12 cellular contexts compared by ENCODE assay signal in the genomic region with DNA sequence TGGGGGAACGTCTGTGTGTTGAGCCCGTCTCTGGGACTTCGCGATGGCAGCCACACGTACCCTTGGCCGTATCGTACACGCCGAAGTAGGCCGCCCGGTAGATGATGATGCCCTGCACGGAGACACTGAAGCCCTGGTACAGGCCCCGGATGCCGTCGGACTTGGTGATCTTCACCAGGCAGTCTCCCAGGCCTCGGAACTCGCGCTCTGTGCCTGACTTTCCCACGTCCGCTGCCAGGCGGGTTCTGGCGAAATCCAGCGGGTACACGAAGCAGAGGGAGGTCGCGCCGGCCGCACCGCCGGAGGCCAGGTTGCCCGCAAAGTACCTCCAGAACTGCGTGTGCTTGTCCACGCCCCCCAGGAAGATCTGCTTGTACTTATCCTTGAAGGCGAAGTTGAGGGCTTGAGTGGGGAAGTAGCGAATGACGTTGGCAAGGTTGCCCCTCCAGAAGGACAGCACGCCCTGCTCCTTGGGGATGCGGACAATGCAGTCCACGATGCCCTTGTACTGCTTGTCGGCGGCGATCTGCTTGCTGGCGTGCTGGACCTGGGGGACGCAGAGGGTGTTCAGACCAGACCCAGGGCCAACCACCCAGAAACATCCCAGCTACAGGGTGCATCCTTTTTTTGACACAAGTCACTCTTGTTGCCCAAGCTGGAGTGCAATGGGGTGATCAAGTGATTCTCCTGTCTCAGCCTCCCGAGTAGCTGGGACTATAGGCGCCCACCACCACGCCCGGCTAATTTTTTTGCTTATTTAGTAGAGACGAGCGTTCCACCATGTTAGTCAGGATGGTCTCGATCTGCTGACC. TPM values are rescaled to one million over a fixed set of nuclear protein-coding genes. Genes with fewer than 3 reads are reported as not detected.
DNase-seq lines count a peak whose midpoint lies in the region; TF ChIP-seq lines count a peak whose summit lies in the region.
"Had no signal": no experiment of that assay in that cellular context is flagged by ENCODE, and none has a peak within 500 bp of the region (broad histone marks: within the 10 kb centered on the region; RNA-seq: fewer than 3 reads in every experiment).

No MANE protein-coding gene starts in this region.

- no peak for TF ChIP-seq POLR2A in vagina (IDR thresholded peaks at IDR 0.05)

- H3K9me3 ChIP-seq in CD4-positive, alpha-beta memory T cell (ENCODE audit: control insufficient read depth in 1 of 2, low read length in 2 of 2) = no peaks in the 10 kb centered on the region
- H3K9me3 ChIP-seq in MG63 = no peaks in the 10 kb centered on the region
- no peaks in the 10 kb centered on the region for H3K9me3 ChIP-seq in neuronal stem cell (replicated peaks in 1 of 2; ENCODE audit: control insufficient read depth in 2 of 2, insufficient read depth in 1 of 2, low read depth in 1 of 2, low read length in 2 of 2)
- no peaks in the 10 kb centered on the region for H3K9me3 ChIP-seq in vagina

- peak overlapping the region in 4 of 7 donors; percentile 15 to 64 (median 32) for H3K27ac Mint-ChIP-seq in CD4-positive, alpha-beta memory T cell
- H3K27ac Mint-ChIP-seq in MCF 10A (ENCODE audit: low read depth, unreplicated experiment) = no peak overlapping the region

- H3K4me1 ChIP-seq in CD4-positive, alpha-beta memory T cell (ENCODE audit: insufficient read depth, low read length) = peaks cover 43% of the 10 kb centered on the region
- peaks cover 3 to 7% of the 10 kb centered on the region in 2 donors for H3K4me1 ChIP-seq in neuronal stem cell (ENCODE audit: control insufficient read depth in 2 of 2, insufficient read depth in 1 of 2, low read depth in 1 of 2, low read length in 2 of 2)
- peaks cover 35% of the 10 kb centered on the region for H3K4me1 ChIP-seq in vagina

- H4K91ac ChIP-seq in neuronal stem cell (ENCODE audit: low read depth, low read length, poor library complexity) = no peak overlapping the region

- CTCF ChIA-PET in CD4-positive, alpha-beta memory T cell (lab: Charles Lee; ENCODE audit: partially characterized antibody) = no interaction called here
- CTCF ChIA-PET in MCF 10A (lab: Yijun Ruan, JAX) = no interaction called here

- H2AK5ac ChIP-seq in neuronal stem cell (ENCODE audit: low read depth, low read length) = no peak overlapping the region

- H3K27me3 Mint-ChIP-seq in CD4-positive, alpha-beta memory T cell = no peaks in the 10 kb centered on the region
- no peaks in the 10 kb centered on the region for H3K27me3 Mint-ChIP-seq in MCF 10A (ENCODE audit: insufficient read depth, unreplicated experiment)

- H3K36me3 Mint-ChIP-seq in CD4-positive, alpha-beta memory T cell = peaks cover 40 to 52% of the 10 kb centered on the region in 2 donors
- H3K36me3 Mint-ChIP-seq in MCF 10A (ENCODE audit: insufficient read depth, unreplicated experiment) = peaks cover 87% of the 10 kb centered on the region

- no peak for TF ChIP-seq CTCF in MCF 10A (IDR thresholded peaks at IDR 0.05; ENCODE audit: unreplicated experiment)
- TF ChIP-seq CTCF in vagina (IDR thresholded peaks at IDR 0.05) = no peak

- H3K23ac ChIP-seq in neuronal stem cell (ENCODE audit: low read depth, low read length, poor library complexity) = peak overlapping the region; percentile 93

- H2BK5ac ChIP-seq in neuronal stem cell (ENCODE audit: low read length) = no peak overlapping the region

- H3K4me3 ChIP-seq in CD4-positive, alpha-beta memory T cell (ENCODE audit: low read length in 2 of 2) = no peak overlapping the region
- H3K4me3 ChIP-seq in MG63 (peak overlapping the region; percentile 97; the same call in 1 of the 2 replicates), neuronal stem cell (ENCODE audit: low read length in 2 of 2) (peak overlapping the region in 1 of 2 donors; percentile 55), vagina (no peak overlapping the region)

- H3K4me3 Mint-ChIP-seq in CD4-positive, alpha-beta memory T cell = peak overlapping the region in 5 of 8 donors; percentile 34 to 60 (median 46)
- H3K4me3 Mint-ChIP-seq in MCF 10A (ENCODE audit: unreplicated experiment) = peak overlapping the region; percentile 93

- H3K27ac ChIP-seq in CD4-positive, alpha-beta memory T cell (ENCODE audit: low read depth, low read length) = no peak overlapping the region
- H3K27ac ChIP-seq in neuronal stem cell (replicated peaks; ENCODE audit: low read length) (no peak overlapping the region), vagina (no peak overlapping the region)

- H3K9me3 Mint-ChIP-seq in CD4-positive, alpha-beta memory T cell = peaks cover 0 to 4% (median 0%) of the 10 kb centered on the region in 8 donors
- H3K9me3 Mint-ChIP-seq in MCF 10A (ENCODE audit: unreplicated experiment) = no peaks in the 10 kb centered on the region

- no peaks in the 10 kb centered on the region for H3K27me3 ChIP-seq in CD4-positive, alpha-beta memory T cell (ENCODE audit: insufficient read depth, low read length)
- H3K27me3 ChIP-seq in MG63 (no peaks in the 10 kb centered on the region), neuronal stem cell (ENCODE audit: control insufficient read depth in 3 of 3, insufficient read depth in 3 of 3, low read depth in 1 of 3, low read length in 3 of 3) (no peaks in the 10 kb centered on the region), vagina (no peaks in the 10 kb centered on the region)

- WGBS in neuronal stem cell (ENCODE audit: extremely low coverage in 2 of 2, insufficient read length in 2 of 2, insufficient replicate concordance in 1 of 2), 2 donors = no CpG with 5 or more reads among the region's 51 CpGs

- H3K9ac ChIP-seq in neuronal stem cell (ENCODE audit: low read depth, low read length, poor library complexity) = peak overlapping the region; percentile 44

- no peak overlapping the region for H4K8ac ChIP-seq in neuronal stem cell (ENCODE audit: low read depth, low read length)

- intact Hi-C loops in CD4-positive, alpha-beta memory T cell (cut with micrococcal nuclease) = no loop called here
- intact Hi-C loops in MCF 10A (cut with micrococcal nuclease) = no loop called here
- intact Hi-C loops in vagina (cut with DNase I) = no loop called here

- BruUV-seq in MCF 10A (replicated peaks; lab: Mats Ljungman, UMichigan) = no TSS peak

- H2BK12ac ChIP-seq in neuronal stem cell (ENCODE audit: low read length) = no peak overlapping the region

- H3K4me1 Mint-ChIP-seq in CD4-positive, alpha-beta memory T cell = peaks cover 6 to 42% (median 26%) of the 10 kb centered on the region in 4 donors
- H3K4me1 Mint-ChIP-seq in MCF 10A (ENCODE audit: insufficient read depth, unreplicated experiment) = peaks cover 10% of the 10 kb centered on the region

- H3K4ac ChIP-seq in neuronal stem cell (ENCODE audit: low read length) = no peak overlapping the region

- no peak overlapping the region for H3K4me2 ChIP-seq in neuronal stem cell (ENCODE audit: insufficient read depth, low read length, poor library complexity, severe bottlenecking)

- H3K18ac ChIP-seq in neuronal stem cell (ENCODE audit: low read length) = peak overlapping the region; percentile 71

- no peak overlapping the region for H2AFZ ChIP-seq in neuronal stem cell (ENCODE audit: low read length)

- POLR2A ChIA-PET in CD4-positive, alpha-beta memory T cell (lab: Charles Lee; ENCODE audit: partially characterized antibody) = no interaction called here
- POLR2A ChIA-PET in MCF 10A (lab: Yijun Ruan, JAX) = no interaction called here

- peaks cover 34% of the 10 kb centered on the region for H3K79me1 ChIP-seq in neuronal stem cell (ENCODE audit: low read depth, low read length)

- no peak overlapping the region for H2BK120ac ChIP-seq in neuronal stem cell (ENCODE audit: low read depth, low read length)

- H2BK15ac ChIP-seq in neuronal stem cell (ENCODE audit: low read length) = no peak overlapping the region

- DNase-seq in CD4-positive, alpha-beta memory T cell = peak in 1 of 5 donors; percentile 27
- DNase-seq in MG63 (no peak), MCF 10A (ENCODE audit: unreplicated experiment) (no peak), neuronal stem cell (ENCODE audit: low spot score) (no peak), NCI-H1436 (lab: John Stamatoyannopoulos, UW) (no peak), vagina (ENCODE audit: extremely low spot score in 2 of 2) (no peak), NCI-H526 (lab: John Stamatoyannopoulos, UW) (no peak), dermis blood vessel endothelial cell (no peak)
- DNase-seq: foreskin fibroblast, Karpas-422, NCI-H526 treated with DMSO at 0.1 percent for 48 hours had no signal

- peak overlapping the region; percentile 38 for H3K14ac ChIP-seq in neuronal stem cell (ENCODE audit: low read length)

- H3K36me3 ChIP-seq in CD4-positive, alpha-beta memory T cell (ENCODE audit: insufficient read depth, low read length) = peaks cover 61% of the 10 kb centered on the region
- peaks cover 75% of the 10 kb centered on the region for H3K36me3 ChIP-seq in MG63
- peaks cover 58 to 70% of the 10 kb centered on the region in 2 donors for H3K36me3 ChIP-seq in neuronal stem cell (replicated peaks in 1 of 2; ENCODE audit: control insufficient read depth in 2 of 2, insufficient read depth in 2 of 2, low read length in 2 of 2)
- peaks cover 3 to 66% of the 10 kb centered on the region in 2 donors for H3K36me3 ChIP-seq in vagina

RNA-seq across cellular contexts. Expression of a gene that starts 2.5 kb away (rescaled TPM):
- 100 to 1,000 TPM; 249 to 252 TPM for total RNA-seq in CD4-positive, alpha-beta memory T cell
- polyA plus RNA-seq in CD4-positive, alpha-beta memory T cell = 100 to 1,000 TPM; 525 to 540 TPM
- 478 and 634 TPM in 2 replicates for total RNA-seq in MG63 (2014; rRNA removed; shearing (Covaris generic); ENCODE audit: low replicate concordance)
- 319 and 463 TPM in 2 replicates for total RNA-seq in MCF 10A (2022)
- polyA plus RNA-seq in neuronal stem cell (2013, experiment 1 of 2) = 415 TPM
- polyA plus RNA-seq in neuronal stem cell (2013, experiment 2 of 2) = 410 TPM
- 442 TPM for total RNA-seq in vagina
- 131 and 195 TPM in 2 replicates for total RNA-seq in dermis blood vessel endothelial cell

RNA-seq across cellular contexts. Expression of a gene that starts 52.8 kb away (rescaled TPM):
- under 1 TPM in 1 of 2 experiments, not detected in 1; 0.53 TPM for total RNA-seq in CD4-positive, alpha-beta memory T cell
- polyA plus RNA-seq in CD4-positive, alpha-beta memory T cell = under 1 TPM in 1 of 2 donors, not detected in 1; 0.29 TPM
- not detected in 2 replicates for total RNA-seq in MG63 (2014; rRNA removed; shearing (Covaris generic); ENCODE audit: low replicate concordance)
- total RNA-seq in MCF 10A (2022) (not detected in 2 replicates), vagina (7.9 TPM), dermis blood vessel endothelial cell (23.6 and 64.7 TPM in 2 replicates)
- polyA plus RNA-seq in neuronal stem cell (2013, experiment 1 of 2) = 0.03 TPM
- 0.06 TPM for polyA plus RNA-seq in neuronal stem cell (2013, experiment 2 of 2)
- total RNA-seq: myocyte had no signal
